Comparison of ENCODE assay signal across 16 cellular contexts in the genomic region with DNA sequence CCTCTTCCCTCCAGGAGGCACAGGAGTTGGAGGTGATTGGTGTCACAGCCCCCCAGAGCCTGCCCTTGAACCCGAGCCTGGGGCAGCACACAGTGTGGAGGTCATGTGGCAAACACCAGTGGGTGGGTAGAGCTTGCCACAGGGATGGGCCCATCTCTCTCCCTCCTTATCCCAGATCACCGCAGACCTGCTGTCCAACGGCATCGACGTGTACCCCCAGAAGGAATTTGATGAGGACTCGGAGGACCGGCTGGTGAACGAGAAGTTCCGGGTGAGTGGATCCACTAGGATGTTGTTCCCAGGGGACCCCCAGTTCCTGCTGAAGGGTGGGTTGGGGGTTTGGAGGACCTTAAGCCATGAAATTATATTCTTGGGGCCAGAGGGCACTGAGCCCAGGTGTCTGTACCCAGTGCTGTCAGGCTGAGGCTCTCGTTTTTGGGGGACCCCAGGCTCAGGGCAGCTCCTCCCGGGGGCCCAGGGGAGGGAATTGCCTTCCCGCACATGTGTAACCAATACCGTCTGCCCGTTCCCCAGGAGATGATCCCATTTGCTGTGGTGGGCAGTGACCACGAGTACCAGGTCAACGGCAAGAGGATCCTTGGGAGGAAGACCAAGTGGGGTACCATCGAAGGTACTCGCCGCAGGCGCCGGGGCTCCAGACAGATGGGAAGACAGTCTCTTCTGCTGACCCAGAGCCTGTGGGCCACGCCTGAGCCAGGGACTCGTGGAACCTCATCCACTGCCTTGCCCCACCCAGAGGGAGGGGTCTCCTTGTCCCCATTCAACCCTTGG.
DNase-seq lines count a peak whose midpoint lies in the region; ATAC-seq and TF ChIP-seq lines count a peak whose summit lies in the region.
"Had no signal": no experiment of that assay in that cellular context is flagged by ENCODE, and none has a peak within 500 bp of the region (broad histone marks: within the 10 kb centered on the region; RNA-seq: fewer than 3 reads in every experiment).

No MANE protein-coding gene starts in this region.

- CTCF ChIA-PET in activated CD8-positive, alpha-beta T cell treated with anti-CD3 and anti-CD28 coated beads for 36 hours (lab: Charles Lee): interaction anchor here (1.0 to 4.2 kb wide), 5 partner anchors 9 to 92 kb away, joined by 3 to 17 read pairs (median 4); no protein-coding TSS in a partner anchor

- no peak overlapping the region for H3K27ac ChIP-seq in aorta (ENCODE audit: low read depth in 1 of 2, low read length in 2 of 2)
- H3K27ac ChIP-seq: KMS-11 had no signal

- no peaks in the 10 kb centered on the region for H3K36me3 ChIP-seq in aorta (ENCODE audit: control insufficient read depth in 1 of 2, insufficient read depth in 2 of 2, low read length in 1 of 2)

- no peaks in the 10 kb centered on the region for H3K4me1 ChIP-seq in aorta (ENCODE audit: control insufficient read depth in 1 of 2, insufficient read depth in 2 of 2, low read length in 2 of 2)

- no peak for TF ChIP-seq CTCF in natural killer cell (IDR thresholded peaks at IDR 0.05)
- no peak for TF ChIP-seq CTCF in activated CD8-positive, alpha-beta T cell treated with anti-CD3 and anti-CD28 coated beads for 36 hours (IDR thresholded peaks at IDR 0.05)

- H3K4me3 Mint-ChIP-seq in natural killer cell treated with Interleukin-12 subunit alpha and Interleukin-12 subunit beta and Interleukin-15 and Interleukin-18, amount 100 ng/mL, for 72 hours: no peak overlapping the region
- no peak overlapping the region for H3K4me3 Mint-ChIP-seq in natural killer cell
- H3K4me3 Mint-ChIP-seq in activated CD8-positive, alpha-beta T cell treated with anti-CD3 and anti-CD28 coated beads for 36 hours: no peak overlapping the region

- intact Hi-C loops in natural killer cell (cut with micrococcal nuclease): loop anchor here (10.0 kb wide), 1 partner anchor 408 kb away; no protein-coding TSS in a partner anchor
- intact Hi-C loops in activated CD8-positive, alpha-beta T cell treated with anti-CD3 and anti-CD28 coated beads for 36 hours (cut with micrococcal nuclease): no loop called here
- intact Hi-C loops in aorta (cut with DNase I): no loop called here

- H3K9me3 ChIP-seq in aorta (ENCODE audit: control insufficient read depth, low read length): no peaks in the 10 kb centered on the region

- ATAC-seq in natural killer cell treated with Interleukin-12 subunit alpha and Interleukin-12 subunit beta and Interleukin-15 and Interleukin-18, amount 100 ng/mL, for 72 hours: no peak
- ATAC-seq in natural killer cell: no peak
- no peak for ATAC-seq in activated CD8-positive, alpha-beta T cell treated with anti-CD3 and anti-CD28 coated beads for 36 hours
- ATAC-seq in aorta (ENCODE audit: low FRiP score): no peak
- ATAC-seq in GM19397 (IDR thresholded peaks at IDR 0.05; ENCODE audit: unreplicated experiment): no peak
- ATAC-seq: right cardiac atrium had no signal

- peak; percentile 49 for DNase-seq in natural killer cell treated with Interleukin-12 subunit alpha and Interleukin-12 subunit beta and Interleukin-15 and Interleukin-18, amount 100 ng/mL, for 72 hours (ENCODE audit: low spot score)
- DNase-seq in natural killer cell (no peak), mesenteric fat pad (ENCODE audit: low spot score) (peak; percentile 88), aorta (peak; percentile 41 to 72), SW480 (ENCODE audit: low spot score) (no peak), COLO829 (ENCODE audit: low spot score) (no peak)
- peak; percentile 2 for DNase-seq in activated CD8-positive, alpha-beta T cell treated with anti-CD3 and anti-CD28 coated beads for 36 hours
- DNase-seq: activated CD4-positive, CD25-positive, alpha-beta regulatory T cell; activated gamma-delta T cell; midbrain; NCI-H526 treated with DMSO at 0.1 percent for 48 hours; SHP77 treated with DMSO at 0.1 percent for 48 hours; substantia nigra had no signal

- POLR2A ChIA-PET in activated CD8-positive, alpha-beta T cell treated with anti-CD3 and anti-CD28 coated beads for 36 hours (lab: Charles Lee): interaction anchor here (0.8 to 1.6 kb wide), 6 partner anchors 11 to 103 kb away, joined by 3 to 5 read pairs (median 4); no protein-coding TSS in a partner anchor

- H3K27me3 ChIP-seq in aorta (ENCODE audit: control insufficient read depth in 1 of 2, insufficient read depth in 2 of 2, low read length in 1 of 2): no peaks in the 10 kb centered on the region

- peak overlapping the region in 1 of 2 donors; percentile 54 for H3K27ac Mint-ChIP-seq in natural killer cell treated with Interleukin-12 subunit alpha and Interleukin-12 subunit beta and Interleukin-15 and Interleukin-18, amount 100 ng/mL, for 72 hours
- no peak overlapping the region for H3K27ac Mint-ChIP-seq in natural killer cell
- H3K27ac Mint-ChIP-seq in activated CD8-positive, alpha-beta T cell treated with anti-CD3 and anti-CD28 coated beads for 36 hours: peak overlapping the region; percentile 82

- H3K27me3 Mint-ChIP-seq in natural killer cell treated with Interleukin-12 subunit alpha and Interleukin-12 subunit beta and Interleukin-15 and Interleukin-18, amount 100 ng/mL, for 72 hours: no peaks in the 10 kb centered on the region
- no peaks in the 10 kb centered on the region for H3K27me3 Mint-ChIP-seq in natural killer cell (ENCODE audit: low read depth in 2 of 2)
- H3K27me3 Mint-ChIP-seq in activated CD8-positive, alpha-beta T cell treated with anti-CD3 and anti-CD28 coated beads for 36 hours: no peaks in the 10 kb centered on the region

- 92 to 93% methylated on average over 23 of the region's 23 CpGs for WGBS in aorta, 2 donors

- H3K4me1 Mint-ChIP-seq in natural killer cell treated with Interleukin-12 subunit alpha and Interleukin-12 subunit beta and Interleukin-15 and Interleukin-18, amount 100 ng/mL, for 72 hours (ENCODE audit: low read depth in 2 of 2): peaks cover 0 to 8% of the 10 kb centered on the region in 2 donors
- peaks cover 7 to 15% of the 10 kb centered on the region in 2 donors for H3K4me1 Mint-ChIP-seq in natural killer cell
- peaks cover 37% of the 10 kb centered on the region for H3K4me1 Mint-ChIP-seq in activated CD8-positive, alpha-beta T cell treated with anti-CD3 and anti-CD28 coated beads for 36 hours (ENCODE audit: low read depth)

- H3K4me3 ChIP-seq in aorta (ENCODE audit: low read length in 2 of 2): no peak overlapping the region

- no peaks in the 10 kb centered on the region for H3K36me3 Mint-ChIP-seq in natural killer cell treated with Interleukin-12 subunit alpha and Interleukin-12 subunit beta and Interleukin-15 and Interleukin-18, amount 100 ng/mL, for 72 hours
- H3K36me3 Mint-ChIP-seq in natural killer cell: no peaks in the 10 kb centered on the region
- peaks cover 40% of the 10 kb centered on the region for H3K36me3 Mint-ChIP-seq in activated CD8-positive, alpha-beta T cell treated with anti-CD3 and anti-CD28 coated beads for 36 hours (ENCODE audit: low read depth)

- no peaks in the 10 kb centered on the region for H3K9me3 Mint-ChIP-seq in natural killer cell treated with Interleukin-12 subunit alpha and Interleukin-12 subunit beta and Interleukin-15 and Interleukin-18, amount 100 ng/mL, for 72 hours
- H3K9me3 Mint-ChIP-seq in natural killer cell: no peaks in the 10 kb centered on the region
- H3K9me3 Mint-ChIP-seq in activated CD8-positive, alpha-beta T cell treated with anti-CD3 and anti-CD28 coated beads for 36 hours: no peaks in the 10 kb centered on the region

Comparison
In these comparisons a context has a peak if more than half of its experiments do, and no peak if none do; other contexts are left out.
1. DNase-seq: peak in natural killer cell treated with Interleukin-12 subunit alpha and Interleukin-12 subunit beta and Interleukin-15 and Interleukin-18, amount 100 ng/mL, for 72 hours (single experiment), activated CD8-positive, alpha-beta T cell treated with anti-CD3 and anti-CD28 coated beads for 36 hours (single experiment), mesenteric fat pad (single experiment) and aorta (2 of 2); none in natural killer cell (single experiment), SW480 (single experiment) and COLO829 (single experiment).